ENCODE assay signal across 15 cellular contexts in genomic region chr16:72284042-72284789, GRCh38.
"Had no signal": no experiment of that assay in that cellular context is flagged by ENCODE, and none has a peak within 500 bp of the region (broad histone marks: within the 10 kb centered on the region; RNA-seq: fewer than 3 reads in every experiment).

No MANE protein-coding gene starts in this region.

- H3K4me3 ChIP-seq: lung, right atrium auricular region, skin epidermis, tibial nerve had no signal

- H3K27me3 Mint-ChIP-seq: activated naive CD8-positive, alpha-beta T cell treated with anti-CD3 and anti-CD28 coated beads, Interleukin-2, amount 50 U/mL, for 24 hours; effector memory CD8-positive, alpha-beta T cell; naive thymus-derived CD4-positive, alpha-beta T cell had no signal

- H3K9me3 ChIP-seq: right atrium auricular region, tibial nerve had no signal

- H3K36me3 ChIP-seq: right atrium auricular region, tibial nerve, WERI-Rb-1 had no signal

- DNase-seq: activated CD4-positive, alpha-beta T cell treated with anti-CD3 and anti-CD28 coated beads for 4 hours; activated CD8-positive, alpha-beta T cell treated with anti-CD3 and anti-CD28 coated beads, Interleukin-2, amount 10 ng/mL, durations not matched to agents 7 days and 5 days; activated naive CD4-positive, alpha-beta T cell treated with Interleukin-2 at 50 U/mL for 16 hours; activated naive CD8-positive, alpha-beta T cell treated with anti-CD3 and anti-CD28 coated beads, Interleukin-2, amount 50 U/mL, for 24 hours; central memory CD4-positive, alpha-beta T cell; effector memory CD8-positive, alpha-beta T cell; hippocampal formation; naive thymus-derived CD4-positive, alpha-beta T cell; posterior cingulate gyrus; WERI-Rb-1 had no signal

- H3K27ac Mint-ChIP-seq: activated CD8-positive, alpha-beta T cell treated with anti-CD3 and anti-CD28 coated beads, Interleukin-2, amount 10 ng/mL, durations not matched to agents 7 days and 5 days; activated naive CD8-positive, alpha-beta T cell treated with anti-CD3 and anti-CD28 coated beads, Interleukin-2, amount 50 U/mL, for 24 hours; activated T-helper 1 cell treated with anti-CD3 and anti-CD28 coated beads, Interleukin-12 subunit alpha, Interleukin-12 subunit beta, Interleukin-2, Interleukin-4 antibody, amounts not matched to agents 30 ng/mL and 10 ng/mL and 1 ng/mL, durations not matched to agents 14 hours and 24 hours and 36 hours; effector memory CD8-positive, alpha-beta T cell; naive thymus-derived CD4-positive, alpha-beta T cell had no signal

- H3K4me3 Mint-ChIP-seq: activated CD8-positive, alpha-beta T cell treated with anti-CD3 and anti-CD28 coated beads, Interleukin-2, amount 10 ng/mL, durations not matched to agents 7 days and 5 days; activated naive CD8-positive, alpha-beta T cell treated with anti-CD3 and anti-CD28 coated beads, Interleukin-2, amount 50 U/mL, for 24 hours; activated T-helper 1 cell treated with anti-CD3 and anti-CD28 coated beads, Interleukin-12 subunit alpha, Interleukin-12 subunit beta, Interleukin-2, Interleukin-4 antibody, amounts not matched to agents 30 ng/mL and 10 ng/mL and 1 ng/mL, durations not matched to agents 14 hours and 24 hours and 36 hours; effector memory CD8-positive, alpha-beta T cell; naive thymus-derived CD4-positive, alpha-beta T cell had no signal

- H3K27me3 ChIP-seq: right atrium auricular region, tibial nerve had no signal

- H3K4me1 Mint-ChIP-seq: activated naive CD8-positive, alpha-beta T cell treated with anti-CD3 and anti-CD28 coated beads, Interleukin-2, amount 50 U/mL, for 24 hours; naive thymus-derived CD4-positive, alpha-beta T cell had no signal

- H3K27ac ChIP-seq: right atrium auricular region, tibial nerve, WERI-Rb-1 had no signal

- H3K9me3 Mint-ChIP-seq: activated naive CD8-positive, alpha-beta T cell treated with anti-CD3 and anti-CD28 coated beads, Interleukin-2, amount 50 U/mL, for 24 hours; activated T-helper 1 cell treated with anti-CD3 and anti-CD28 coated beads, Interleukin-12 subunit alpha, Interleukin-12 subunit beta, Interleukin-2, Interleukin-4 antibody, amounts not matched to agents 30 ng/mL and 10 ng/mL and 1 ng/mL, durations not matched to agents 14 hours and 24 hours and 36 hours; effector memory CD8-positive, alpha-beta T cell had no signal

- ATAC-seq: activated CD8-positive, alpha-beta T cell treated with anti-CD3 and anti-CD28 coated beads, Interleukin-2, amount 10 ng/mL, durations not matched to agents 7 days and 5 days; activated naive CD8-positive, alpha-beta T cell treated with anti-CD3 and anti-CD28 coated beads, Interleukin-2, amount 50 U/mL, for 24 hours; effector memory CD8-positive, alpha-beta T cell; naive thymus-derived CD4-positive, alpha-beta T cell had no signal

- H3K4me1 ChIP-seq: right atrium auricular region, tibial nerve had no signal
